Comparison of ENCODE assay signal across 8 cellular contexts in the genomic region with DNA sequence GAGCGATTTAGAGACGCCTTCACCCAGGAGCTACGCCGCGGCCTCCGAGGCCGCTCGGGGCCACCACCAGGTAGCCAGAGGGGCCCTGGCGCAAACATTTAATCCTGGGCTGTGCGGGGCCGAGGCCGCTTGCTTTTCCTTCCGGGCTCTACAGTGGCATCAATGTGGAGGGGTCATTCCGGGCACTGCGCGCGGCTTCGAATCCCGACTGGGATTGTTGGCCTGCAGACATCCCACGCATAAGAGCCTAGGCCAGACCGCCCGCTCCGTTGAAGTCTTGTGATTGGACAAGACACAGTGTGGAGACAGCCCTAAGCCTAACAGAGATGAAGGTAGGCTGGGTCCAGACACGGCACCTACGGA. TPM values are rescaled to one million over a fixed set of nuclear protein-coding genes. Genes with fewer than 3 reads are reported as not detected.
DNase-seq lines count a peak whose midpoint lies in the region; ATAC-seq, FAIRE-seq and TF ChIP-seq lines count a peak whose summit lies in the region.

No MANE protein-coding gene starts in this region.

- H3K9ac ChIP-seq in adipocyte (ENCODE audit: low read length), result peak overlapping the region; percentile 97

- 0% methylated on average over 25 of the region's 25 CpGs for WGBS in small intestine, 3 donors

- no peak for FAIRE-seq in small intestine (lab: Jason Lieb, UNC)

- H3K4me1 ChIP-seq in adipocyte (ENCODE audit: control insufficient read depth, insufficient read depth, low read length), result peaks cover 28% of the 10 kb centered on the region
- peaks cover 0 to 3% of the 10 kb centered on the region in 2 donors for H3K4me1 ChIP-seq in small intestine (ENCODE audit: control insufficient read depth in 2 of 2, insufficient read depth in 1 of 2, low read depth in 1 of 2, low read length in 1 of 2)

- 0 out of 2 replicates have a peak, but pooled peaks cover 1% of the 10 kb centered on the region for H3K36me3 ChIP-seq in BJ (ENCODE audit: control insufficient read depth, insufficient read depth, low read length)
- peaks cover 20% of the 10 kb centered on the region for H3K36me3 ChIP-seq in adipocyte (ENCODE audit: control insufficient read depth, insufficient read depth, low read length, severe bottlenecking)
- H3K36me3 ChIP-seq in small intestine (ENCODE audit: control insufficient read depth in 2 of 2, insufficient read depth in 2 of 2, low read length in 2 of 2), result peaks cover 2 to 4% of the 10 kb centered on the region in 2 donors

- peak overlapping the region; percentile 79 to 90 for H3K27ac ChIP-seq in small intestine (ENCODE audit: low read depth in 1 of 2, low read length in 1 of 2)

- ATAC-seq in GM19463 (IDR thresholded peaks at IDR 0.05; ENCODE audit: unreplicated experiment), result peak; percentile 4

- POLR2A ChIA-PET in BJ (lab: Charles Lee), result no interaction called here

- CTCF ChIA-PET in BJ (lab: Yijun Ruan, JAX), result interaction anchor here (0.8 to 1.7 kb wide), 8 partner anchors 9 to 333 kb away, joined by 3 to 4 read pairs (median 4); no protein-coding TSS in a partner anchor

- no peaks in the 10 kb centered on the region for H3K27me3 ChIP-seq in BJ (ENCODE audit: control insufficient read depth, insufficient read depth, low read length)
- no peaks in the 10 kb centered on the region for H3K27me3 ChIP-seq in adipocyte (replicated peaks; ENCODE audit: control insufficient read depth, insufficient read depth, low read length)
- no peaks in the 10 kb centered on the region for H3K27me3 ChIP-seq in small intestine (ENCODE audit: control insufficient read depth in 2 of 2, insufficient read depth in 2 of 2, low read length in 2 of 2)

- DNase-seq in BJ (ENCODE audit: low read depth) (no peak), adipocyte (ENCODE audit: low read depth) (peak; percentile 38), iPS-NIHi11 (ENCODE audit: low spot score) (peak; percentile 24), small intestine (no peak), DMS79 treated with DMSO at 0.1 percent for 48 hours (lab: John Stamatoyannopoulos, UW) (no peak), activated gamma-delta T cell treated with Interleukin-2 at 50 U/mL for 16 hours (no peak)
- no peak for DNase-seq in Jurkat, Clone E6-1 (ENCODE audit: low read depth, low spot score)

- H3K4me3 ChIP-seq in BJ (ENCODE audit: low read depth, low read length) (peak overlapping the region; percentile 54), adipocyte (ENCODE audit: low read length) (peak overlapping the region; percentile 96), small intestine (ENCODE audit: low read depth in 1 of 2, low read length in 2 of 2) (peak overlapping the region; percentile 91 to 100)
- peak overlapping the region; percentile 94 for H3K4me3 ChIP-seq in Jurkat, Clone E6-1 (ENCODE audit: low read length)

- no peak for TF ChIP-seq CTCF in BJ (IDR thresholded peaks at IDR 0.05; ENCODE audit: insufficient read depth, low read depth, low read length)

- H3K9me3 ChIP-seq in adipocyte (ENCODE audit: control insufficient read depth, low read length) (no peaks in the 10 kb centered on the region), small intestine (ENCODE audit: control insufficient read depth, low read depth) (no peaks in the 10 kb centered on the region)

RNA-seq across cellular contexts. Expression of gene NCBP2, which starts 0.6 kb away (rescaled TPM):
- polyA plus RNA-seq in BJ (2011; rRNA removed) (39.9 and 58.6 TPM in 2 replicates), small intestine (10 to 100 TPM; 28.6 to 45.3 (median 30.9) TPM)
- 18.5 and 21.8 TPM in 2 replicates for polyA minus RNA-seq in BJ (2011; rRNA and poly(A)+ RNA removed)
- polyA plus RNA-seq in Jurkat, Clone E6-1 (2012; ENCODE audit: insufficient read depth, insufficient read length), result 121 TPM

RNA-seq across cellular contexts. Expression of gene PIGZ, which starts 25.7 kb away (rescaled TPM):
- polyA plus RNA-seq in BJ (2011; rRNA removed) (3.8 and 7.0 TPM in 2 replicates), small intestine (1 to 10 TPM; 1.1 to 3.6 (median 2.3) TPM)
- polyA minus RNA-seq in BJ (2011; rRNA and poly(A)+ RNA removed), result 2.3 TPM in 2 replicates
- 3.6 TPM for polyA plus RNA-seq in Jurkat, Clone E6-1 (2012; ENCODE audit: insufficient read depth, insufficient read length)

Comparison
In these comparisons a context has a peak if more than half of its experiments do, and no peak if none do; other contexts are left out.
1. DNase-seq: peak in adipocyte (single experiment) and iPS-NIHi11 (single experiment); none in BJ (single experiment), Jurkat, Clone E6-1 (single experiment), small intestine (single experiment), DMS79 treated with DMSO at 0.1 percent for 48 hours (single experiment) and activated gamma-delta T cell treated with Interleukin-2 at 50 U/mL for 16 hours (single experiment).
2. Peak in every context shown above with its lines, with median percentiles within 50 percentile points of each other: H3K4me3 ChIP-seq.